8 cellular contexts compared by ENCODE assay signal in genomic region chr6:44386364-44386928, GRCh38. TPM values are rescaled to one million over a fixed set of nuclear protein-coding genes. Genes with fewer than 3 reads are reported as not detected.
DNase-seq lines count a peak whose midpoint lies in the region; ATAC-seq and TF ChIP-seq lines count a peak whose summit lies in the region.

No MANE protein-coding gene starts in this region.

- TF ChIP-seq CTCF in GM12865 (IDR thresholded peaks at IDR 0.05; ENCODE audit: insufficient read depth, low read depth, low read length, missing control alignments) (no peak), Panc1 (IDR thresholded peaks at IDR 0.05) (no peak), esophagus squamous epithelium (IDR thresholded peaks at IDR 0.05) (no peak), osteoblast (IDR thresholded peaks at IDR 0.05; ENCODE audit: extremely low read depth, low read depth, low read length) (no peak)

- H4K20me1 ChIP-seq in osteoblast (ENCODE audit: insufficient read depth, low read length) = peaks cover 19% of the 10 kb centered on the region

- peaks cover 33% of the 10 kb centered on the region for H3K79me2 ChIP-seq in osteoblast (ENCODE audit: insufficient read depth, low read length)

- whole genome bisulfite sequencing in esophagus squamous epithelium, 2 donors = 47 to 56% methylated on average over 6 of the region's 6 CpGs

- no peak for TF ChIP-seq POLR2A in esophagus squamous epithelium (IDR thresholded peaks at IDR 0.05)

- H3K36me3 ChIP-seq in Panc1 (ENCODE audit: control insufficient read depth, insufficient read depth, low read length) = peaks cover 3% of the 10 kb centered on the region
- peaks cover 0 to 10% (median 3%) of the 10 kb centered on the region in 3 donors for H3K36me3 ChIP-seq in esophagus squamous epithelium
- no peaks in the 10 kb centered on the region for H3K36me3 ChIP-seq in osteoblast (ENCODE audit: insufficient read depth, low read length)

- in situ Hi-C loops in Panc1 (cut with HindIII; ENCODE audit: low pct_unique_long_range_greater_than_20kb, low sequenced_read_pairs) (no loop called here), ACHN (cut with HindIII; ENCODE audit: low pct_ligation_motif_present, low pct_unique_long_range_greater_than_20kb, low sequenced_read_pairs) (no loop called here)

- H3K27me3 ChIP-seq in Panc1 (ENCODE audit: control insufficient read depth, insufficient read depth, low read length) (no peaks in the 10 kb centered on the region), esophagus squamous epithelium (no peaks in the 10 kb centered on the region), osteoblast (ENCODE audit: insufficient read depth, low read length) (no peaks in the 10 kb centered on the region)

- intact Hi-C loops in Panc1 (cut with micrococcal nuclease; ENCODE audit: unreplicated experiment) (no loop called here), esophagus squamous epithelium (cut with DNase I) (no loop called here)

- no peak for DNase-seq in GM12865 (ENCODE audit: low read depth)
- DNase-seq in Panc1 (ENCODE audit: low read depth, low spot score) = no peak
- DNase-seq in esophagus squamous epithelium (lab: John Stamatoyannopoulos, UW) = no peak
- peak; percentile 42 for DNase-seq in osteoblast (ENCODE audit: insufficient read length, low spot score, missing footprints)
- no peak for DNase-seq in stimulated activated naive CD4-positive, alpha-beta T cell (lab: John Stamatoyannopoulos, UW)
- no peak for DNase-seq in ACHN
- no peak for DNase-seq in activated CD4-positive, alpha-beta T cell treated with anti-CD3 and anti-CD28 coated beads for 48 hours

- H3K4me2 ChIP-seq in osteoblast (ENCODE audit: insufficient read depth, low read length) = peak overlapping the region; percentile 98

- H2AFZ ChIP-seq in osteoblast (ENCODE audit: low read length) = peak overlapping the region; percentile 99

- no TSS peak for BruUV-seq in Panc1 (replicated peaks; lab: Mats Ljungman, UMichigan)

- peak overlapping the region; percentile 75 for H3K4me3 ChIP-seq in GM12865 (ENCODE audit: low read depth, low read length)
- peak overlapping the region; percentile 91 for H3K4me3 ChIP-seq in Panc1 (ENCODE audit: low read depth in 2 of 2, low read length in 2 of 2)
- peak overlapping the region; percentile 60 to 99 (median 93) for H3K4me3 ChIP-seq in esophagus squamous epithelium
- H3K4me3 ChIP-seq in osteoblast (ENCODE audit: insufficient read depth, low read length) = peak overlapping the region; percentile 98

- ATAC-seq in Panc1 (no peak), GM19467 (IDR thresholded peaks at IDR 0.05; ENCODE audit: unreplicated experiment) (no peak)

- POLR2A ChIA-PET in Panc1 (lab: Charles Lee) = no interaction called here

- no peaks in the 10 kb centered on the region for H3K9me3 ChIP-seq in Panc1 (ENCODE audit: control insufficient read depth, insufficient read depth, low read depth, low read length)
- no peaks in the 10 kb centered on the region for H3K9me3 ChIP-seq in esophagus squamous epithelium
- no peaks in the 10 kb centered on the region for H3K9me3 ChIP-seq in osteoblast (ENCODE audit: low read depth, low read length)

- CTCF ChIA-PET in Panc1 (lab: Charles Lee) = interaction anchor here (1.0 kb wide), 1 partner anchor 118 kb away, joined by 13 read pairs; no protein-coding TSS in a partner anchor

- H3K4me1 ChIP-seq in Panc1 (ENCODE audit: control insufficient read depth, insufficient read depth, low read length) (peaks cover 21% of the 10 kb centered on the region; the same call in 1 of the 2 replicates), esophagus squamous epithelium (peaks cover 14 to 39% (median 14%) of the 10 kb centered on the region in 3 donors), osteoblast (ENCODE audit: insufficient read depth, low read length) (peaks cover 28% of the 10 kb centered on the region)

- H3K27ac ChIP-seq in Panc1 (ENCODE audit: low read length) = peak overlapping the region; percentile 97
- peak overlapping the region; percentile 83 to 99 (median 96) for H3K27ac ChIP-seq in esophagus squamous epithelium
- H3K27ac ChIP-seq in osteoblast (ENCODE audit: low read depth, low read length) = peak overlapping the region; percentile 95

RNA-seq across cellular contexts. Expression of gene CDC5L, which starts 1.1 kb away (rescaled TPM):
- total RNA-seq in Panc1 (2021; ENCODE audit: unreplicated experiment) = 23.3 TPM
- 9.6 TPM for polyA plus RNA-seq in Panc1 (2012; ENCODE audit: insufficient read length)
- 10 to 100 TPM in 3 of 4 donors, 1 to 10 TPM in 1; 10.0 to 19.3 (median 14.7) TPM for total RNA-seq in esophagus squamous epithelium
- 21.8 and 22.8 TPM in 2 replicates for total RNA-seq in osteoblast

RNA-seq across cellular contexts. Expression of gene SPATS1, which starts 44.0 kb away (rescaled TPM):
- total RNA-seq in Panc1 (2021; ENCODE audit: unreplicated experiment) (not detected), esophagus squamous epithelium (not detected), osteoblast (not detected in 2 replicates)
- not detected for polyA plus RNA-seq in Panc1 (2012; ENCODE audit: insufficient read length)
